In the genomic region with DNA sequence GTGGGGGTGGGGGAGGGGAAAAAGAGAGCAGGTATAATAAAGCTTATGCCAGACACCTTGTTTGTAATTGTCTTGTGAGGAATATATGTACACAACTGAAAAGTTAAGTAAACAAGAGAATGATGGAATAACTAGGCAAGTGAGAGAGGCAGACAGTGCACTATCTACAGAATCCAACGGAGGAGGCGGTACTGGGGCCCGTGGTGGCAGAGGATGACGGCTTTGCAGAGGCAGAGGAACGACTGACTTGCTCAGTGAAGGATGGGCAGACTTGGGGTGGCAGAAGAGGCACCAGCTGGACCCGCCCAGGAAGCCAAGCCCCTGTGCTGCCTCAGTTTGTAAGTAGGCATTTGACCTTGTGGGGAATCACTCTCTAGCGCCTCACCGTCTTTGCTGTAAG, we compare ENCODE assay signal across 32 cellular contexts.
"Had no signal": no experiment of that assay in that cellular context is flagged by ENCODE, and none has a peak within 500 bp of the region (broad histone marks: within the 10 kb centered on the region; RNA-seq: fewer than 3 reads in every experiment).

No MANE protein-coding gene starts in this region.

- H3K36me3 ChIP-seq: brain microvascular endothelial cell, esophagus muscularis mucosa, gastrocnemius medialis, heart left ventricle, WERI-Rb-1 had no signal

- H3K4me3 ChIP-seq: coronary artery, esophagus muscularis mucosa, gastrocnemius medialis, heart left ventricle had no signal

- ATAC-seq: activated CD4-positive, CD25-positive, alpha-beta regulatory T cell treated with anti-CD3 and anti-CD28 coated beads, Interleukin-2, amount 50 U/mL, for 24 hours; activated CD8-positive, alpha-beta T cell treated with anti-CD3 and anti-CD28 coated beads for 36 hours; activated T-cell treated with anti-CD3 and anti-CD28 coated beads, Interleukin-2, amount 50 U/mL, for 4 hours; activated T-helper 17 cell treated with anti-CD3 and anti-CD28 coated beads, Interleukin-2, amount 50 U/mL, for 72 hours; effector memory CD8-positive, alpha-beta T cell; foreskin keratinocyte; gastrocnemius medialis; heart left ventricle; T-helper 17 cell had no signal

- H3K4me3 Mint-ChIP-seq: activated B cell treated with CpG ODN at 0.5 μM for 24 hours; activated CD8-positive, alpha-beta T cell treated with anti-CD3 and anti-CD28 coated beads for 36 hours; activated naive CD8-positive, alpha-beta T cell; activated T-cell treated with anti-CD3 and anti-CD28 coated beads, Interleukin-2, amount 50 U/mL, for 4 hours; activated T-helper 17 cell treated with anti-CD3 and anti-CD28 coated beads, Interleukin-2, amount 50 U/mL, for 72 hours; central memory CD8-positive, alpha-beta T cell; effector memory CD8-positive, alpha-beta T cell; T-helper 17 cell; T-helper 2 cell treated with Interferon-gamma antibody and Interleukin-4, amounts not matched to agents 5 μg/mL and 100 μg/mL, for 36 hours had no signal

- H3K9me3 Mint-ChIP-seq: activated B cell treated with CpG ODN at 0.5 μM for 24 hours; activated CD8-positive, alpha-beta T cell treated with anti-CD3 and anti-CD28 coated beads for 36 hours; activated T-cell treated with anti-CD3 and anti-CD28 coated beads, Interleukin-2, amount 50 U/mL, for 4 hours; activated T-helper 17 cell treated with anti-CD3 and anti-CD28 coated beads, Interleukin-2, amount 50 U/mL, for 72 hours; effector memory CD8-positive, alpha-beta T cell; T-helper 2 cell treated with Interferon-gamma antibody and Interleukin-4, amounts not matched to agents 5 μg/mL and 100 μg/mL, for 36 hours had no signal

- H3K27me3 ChIP-seq: brain microvascular endothelial cell, foreskin keratinocyte, gastrocnemius medialis had no signal

- H3K27ac Mint-ChIP-seq: activated B cell treated with CpG ODN at 0.5 μM for 24 hours; activated CD8-positive, alpha-beta T cell treated with anti-CD3 and anti-CD28 coated beads for 36 hours; activated naive CD8-positive, alpha-beta T cell; activated T-helper 17 cell treated with anti-CD3 and anti-CD28 coated beads, Interleukin-2, amount 50 U/mL, for 72 hours; effector memory CD8-positive, alpha-beta T cell; T-helper 17 cell; T-helper 2 cell treated with Interferon-gamma antibody and Interleukin-4, amounts not matched to agents 5 μg/mL and 100 μg/mL, for 36 hours had no signal

- DNase-seq: activated B cell treated with CpG ODN at 0.5 μM for 24 hours; activated CD4-positive, alpha-beta T cell treated with anti-CD3 and anti-CD28 coated beads for 48 hours; activated CD4-positive, alpha-beta T cell treated with anti-CD3 and anti-CD28 coated beads, Interleukin-2, amount 50 U/mL, for 1 hour; activated CD4-positive, alpha-beta T cell treated with anti-CD3 and anti-CD28 coated beads, Interleukin-2, amount 50 U/mL, for 48 hours; activated CD8-positive, alpha-beta memory T cell treated with anti-CD3 and anti-CD28 coated beads for 24 hours; activated CD8-positive, alpha-beta T cell treated with anti-CD3 and anti-CD28 coated beads for 36 hours; activated effector memory CD4-positive, alpha-beta T cell treated with Interleukin-2 at 50 U/mL for 16 hours; activated gamma-delta T cell treated with Interleukin-2 at 50 U/mL for 16 hours; activated naive CD4-positive, alpha-beta T cell treated with anti-CD3 and anti-CD28 coated beads, Interleukin-2, amount 50 U/mL, for 16 hours; activated naive CD4-positive, alpha-beta T cell treated with Interleukin-2 at 50 U/mL for 16 hours; activated T-cell treated with anti-CD3 and anti-CD28 coated beads, Interleukin-2, amount 50 U/mL, for 4 hours; amniotic stem cell; anterior cingulate cortex; brain microvascular endothelial cell; dermis blood vessel endothelial cell; effector CD4-positive, alpha-beta T cell; effector memory CD8-positive, alpha-beta T cell; erythroblast; foreskin keratinocyte; gastrocnemius medialis; glutamatergic neuron; heart left ventricle; T-helper 17 cell; T1000; WERI-Rb-1 had no signal

- H3K4me1 Mint-ChIP-seq: activated B cell treated with CpG ODN at 0.5 μM for 24 hours; activated T-helper 17 cell treated with anti-CD3 and anti-CD28 coated beads, Interleukin-2, amount 50 U/mL, for 72 hours; central memory CD8-positive, alpha-beta T cell; T-helper 17 cell had no signal

- H3K36me3 Mint-ChIP-seq: activated naive CD8-positive, alpha-beta T cell had no signal

- H3K27ac ChIP-seq: brain microvascular endothelial cell, coronary artery, esophagus muscularis mucosa, foreskin keratinocyte, gastrocnemius medialis, heart left ventricle, WERI-Rb-1 had no signal

- H3K4me1 ChIP-seq: gastrocnemius medialis had no signal
